20 cellular contexts compared by ENCODE assay signal in the genomic region with DNA sequence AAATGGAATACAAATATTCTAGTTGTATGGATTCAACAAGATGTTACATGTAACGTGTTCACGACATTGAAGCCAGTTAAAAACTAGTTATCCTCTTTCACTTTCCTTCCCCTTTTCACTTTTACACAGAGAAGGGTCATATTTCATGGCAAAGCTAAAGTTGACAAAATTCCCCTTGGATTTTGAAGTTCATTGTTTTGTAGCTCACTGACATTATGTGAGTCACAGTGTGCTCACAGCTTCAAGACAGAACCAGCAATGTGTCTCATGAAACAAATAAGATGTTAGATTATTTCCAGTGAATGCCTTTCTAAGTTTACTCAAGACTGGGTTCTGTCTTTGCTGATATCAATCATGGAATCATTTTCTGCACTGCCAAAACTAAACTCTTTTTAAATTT.
DNase-seq lines count a peak whose midpoint lies in the region; ATAC-seq and TF ChIP-seq lines count a peak whose summit lies in the region.
"Had no signal": no experiment of that assay in that cellular context is flagged by ENCODE, and none has a peak within 500 bp of the region (broad histone marks: within the 10 kb centered on the region; RNA-seq: fewer than 3 reads in every experiment).

No MANE protein-coding gene starts in this region.

- H3K4me3 ChIP-seq in fibroblast of pulmonary artery (replicated peaks; ENCODE audit: low read depth, low read length), result no peak overlapping the region

- DNase-seq in HPDE6-E6E7 (ENCODE audit: extremely low spot score), result peak; percentile 17
- peak; percentile 25 for DNase-seq in RKO (ENCODE audit: low spot score)
- peak; percentile 1 for DNase-seq in fibroblast of pulmonary artery (ENCODE audit: low read depth)
- peak; percentile 8 for DNase-seq in non-pigmented ciliary epithelial cell (ENCODE audit: low read depth)
- no peak for DNase-seq in stimulated activated naive CD8-positive, alpha-beta T cell treated with anti-CD3 and anti-CD28 coated beads, Interleukin-15, Interleukin-2, amounts not matched to agents 100 U/mL and 50 U/mL, for 24 hours
- DNase-seq in NCI-H510A (lab: John Stamatoyannopoulos, UW), result no peak
- DNase-seq: BE2C; CD8-positive, alpha-beta memory T cell; DMS 273 treated with DMSO at 0.1 percent for 48 hours; H9; IMR-90; Kasumi-1; NCI-H1417 treated with DMSO at 0.1 percent for 48 hours; NCI-H2029 treated with DMSO at 0.1 percent for 48 hours; NCI-H226; NCI-H774; SHP77 treated with DMSO at 0.1 percent for 48 hours had no signal

- TF ChIP-seq CTCF in fibroblast of pulmonary artery (IDR thresholded peaks at IDR 0.05; ENCODE audit: low read length, missing control alignments), result no peak

- ATAC-seq in HG02798 (IDR thresholded peaks at IDR 0.05; ENCODE audit: poor library complexity, unreplicated experiment), result no peak
- no peak for ATAC-seq in stimulated activated naive CD8-positive, alpha-beta T cell treated with anti-CD3 and anti-CD28 coated beads, Interleukin-15, Interleukin-2, amounts not matched to agents 100 U/mL and 50 U/mL, for 24 hours
- no peak for ATAC-seq in GM18873 (IDR thresholded peaks at IDR 0.05; ENCODE audit: low FRiP score, unreplicated experiment)
- ATAC-seq: Panc1 had no signal

Comparison
In these comparisons a context has a peak if more than half of its experiments do, and no peak if none do; other contexts are left out.
1. DNase-seq: peak in HPDE6-E6E7 (single experiment), RKO (single experiment), fibroblast of pulmonary artery (single experiment) and non-pigmented ciliary epithelial cell (single experiment); none in stimulated activated naive CD8-positive, alpha-beta T cell treated with anti-CD3 and anti-CD28 coated beads, Interleukin-15, Interleukin-2, amounts not matched to agents 100 U/mL and 50 U/mL, for 24 hours (single experiment) and NCI-H510A (single experiment).